In the genomic region with DNA sequence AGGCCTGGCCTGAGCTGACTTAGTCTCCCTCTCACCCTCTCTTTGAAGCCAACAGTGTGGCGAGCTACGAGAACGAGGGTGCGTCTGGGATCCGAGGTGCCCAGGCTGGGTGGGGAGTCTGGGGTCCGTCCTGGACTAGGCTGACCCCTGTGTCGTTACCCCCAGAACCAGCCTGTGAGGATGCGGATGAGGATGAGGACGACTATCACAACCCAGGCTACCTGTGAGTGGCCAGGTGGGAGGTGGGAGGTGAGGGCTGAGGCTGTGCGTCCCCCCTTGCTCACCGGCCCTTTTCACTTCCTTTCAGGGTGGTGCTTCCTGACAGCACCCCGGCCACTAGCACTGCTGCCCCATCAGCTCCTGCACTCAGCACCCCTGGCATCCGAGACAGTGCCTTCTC, we compare ENCODE assay signal across 1 cellular context.
TF ChIP-seq lines count a peak whose summit lies in the region.

No MANE protein-coding gene starts in this region.

TF ChIP-seq in WTC11, 78 proteins besides CTCF, POLR2A, EP300 and RAD21 (continued from another document):
- TF ChIP-seq, protein P1, sequence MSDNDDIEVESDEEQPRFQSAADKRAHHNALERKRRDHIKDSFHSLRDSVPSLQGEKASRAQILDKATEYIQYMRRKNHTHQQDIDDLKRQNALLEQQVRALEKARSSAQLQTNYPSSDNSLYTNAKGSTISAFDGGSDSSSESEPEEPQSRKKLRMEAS (CRISPR knock-in tag; IDR thresholded peaks at IDR 0.05), result no peak
- TF ChIP-seq JAZF1 (CRISPR knock-in tag; IDR thresholded peaks at IDR 0.05) (no peak), ZNF219 (CRISPR knock-in tag; IDR thresholded peaks at IDR 0.05; ENCODE audit: borderline replicate concordance) (no peak), KAT7 (CRISPR knock-in tag; IDR thresholded peaks at IDR 0.05; ENCODE audit: borderline replicate concordance) (no peak), HMGA2 (CRISPR knock-in tag; IDR thresholded peaks at IDR 0.05) (no peak), ZNF232 (CRISPR knock-in tag; IDR thresholded peaks at IDR 0.05) (no peak), CREB1 (CRISPR knock-in tag; IDR thresholded peaks at IDR 0.05) (no peak), SOX15 (CRISPR knock-in tag; IDR thresholded peaks at IDR 0.05) (no peak)
- TF ChIP-seq, protein P2, sequence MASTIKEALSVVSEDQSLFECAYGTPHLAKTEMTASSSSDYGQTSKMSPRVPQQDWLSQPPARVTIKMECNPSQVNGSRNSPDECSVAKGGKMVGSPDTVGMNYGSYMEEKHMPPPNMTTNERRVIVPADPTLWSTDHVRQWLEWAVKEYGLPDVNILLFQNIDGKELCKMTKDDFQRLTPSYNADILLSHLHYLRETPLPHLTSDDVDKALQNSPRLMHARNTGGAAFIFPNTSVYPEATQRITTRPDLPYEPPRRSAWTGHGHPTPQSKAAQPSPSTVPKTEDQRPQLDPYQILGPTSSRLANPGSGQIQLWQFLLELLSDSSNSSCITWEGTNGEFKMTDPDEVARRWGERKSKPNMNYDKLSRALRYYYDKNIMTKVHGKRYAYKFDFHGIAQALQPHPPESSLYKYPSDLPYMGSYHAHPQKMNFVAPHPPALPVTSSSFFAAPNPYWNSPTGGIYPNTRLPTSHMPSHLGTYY (CRISPR knock-in tag; IDR thresholded peaks at IDR 0.05), result no peak
- TF ChIP-seq, protein P3, sequence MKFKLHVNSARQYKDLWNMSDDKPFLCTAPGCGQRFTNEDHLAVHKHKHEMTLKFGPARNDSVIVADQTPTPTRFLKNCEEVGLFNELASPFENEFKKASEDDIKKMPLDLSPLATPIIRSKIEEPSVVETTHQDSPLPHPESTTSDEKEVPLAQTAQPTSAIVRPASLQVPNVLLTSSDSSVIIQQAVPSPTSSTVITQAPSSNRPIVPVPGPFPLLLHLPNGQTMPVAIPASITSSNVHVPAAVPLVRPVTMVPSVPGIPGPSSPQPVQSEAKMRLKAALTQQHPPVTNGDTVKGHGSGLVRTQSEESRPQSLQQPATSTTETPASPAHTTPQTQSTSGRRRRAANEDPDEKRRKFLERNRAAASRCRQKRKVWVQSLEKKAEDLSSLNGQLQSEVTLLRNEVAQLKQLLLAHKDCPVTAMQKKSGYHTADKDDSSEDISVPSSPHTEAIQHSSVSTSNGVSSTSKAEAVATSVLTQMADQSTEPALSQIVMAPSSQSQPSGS (CRISPR knock-in tag; IDR thresholded peaks at IDR 0.05; ENCODE audit: borderline replicate concordance, low read depth), result no peak
- TF ChIP-seq, protein P4, sequence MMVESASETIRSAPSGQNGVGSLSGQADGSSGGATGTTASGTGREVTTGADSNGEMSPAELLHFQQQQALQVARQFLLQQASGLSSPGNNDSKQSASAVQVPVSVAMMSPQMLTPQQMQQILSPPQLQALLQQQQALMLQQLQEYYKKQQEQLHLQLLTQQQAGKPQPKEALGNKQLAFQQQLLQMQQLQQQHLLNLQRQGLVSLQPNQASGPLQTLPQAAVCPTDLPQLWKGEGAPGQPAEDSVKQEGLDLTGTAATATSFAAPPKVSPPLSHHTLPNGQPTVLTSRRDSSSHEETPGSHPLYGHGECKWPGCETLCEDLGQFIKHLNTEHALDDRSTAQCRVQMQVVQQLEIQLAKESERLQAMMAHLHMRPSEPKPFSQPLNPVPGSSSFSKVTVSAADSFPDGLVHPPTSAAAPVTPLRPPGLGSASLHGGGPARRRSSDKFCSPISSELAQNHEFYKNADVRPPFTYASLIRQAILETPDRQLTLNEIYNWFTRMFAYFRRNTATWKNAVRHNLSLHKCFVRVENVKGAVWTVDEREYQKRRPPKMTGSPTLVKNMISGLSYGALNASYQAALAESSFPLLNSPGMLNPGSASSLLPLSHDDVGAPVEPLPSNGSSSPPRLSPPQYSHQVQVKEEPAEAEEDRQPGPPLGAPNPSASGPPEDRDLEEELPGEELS (CRISPR knock-in tag; IDR thresholded peaks at IDR 0.05), result no peak
- TF ChIP-seq, protein P5, sequence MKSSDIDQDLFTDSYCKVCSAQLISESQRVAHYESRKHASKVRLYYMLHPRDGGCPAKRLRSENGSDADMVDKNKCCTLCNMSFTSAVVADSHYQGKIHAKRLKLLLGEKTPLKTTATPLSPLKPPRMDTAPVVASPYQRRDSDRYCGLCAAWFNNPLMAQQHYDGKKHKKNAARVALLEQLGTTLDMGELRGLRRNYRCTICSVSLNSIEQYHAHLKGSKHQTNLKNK (CRISPR knock-in tag; IDR thresholded peaks at IDR 0.05), result no peak
TF ChIP-seq in WTC11: peak in this region for 0.
